15 cellular contexts compared by ENCODE assay signal in the genomic region with DNA sequence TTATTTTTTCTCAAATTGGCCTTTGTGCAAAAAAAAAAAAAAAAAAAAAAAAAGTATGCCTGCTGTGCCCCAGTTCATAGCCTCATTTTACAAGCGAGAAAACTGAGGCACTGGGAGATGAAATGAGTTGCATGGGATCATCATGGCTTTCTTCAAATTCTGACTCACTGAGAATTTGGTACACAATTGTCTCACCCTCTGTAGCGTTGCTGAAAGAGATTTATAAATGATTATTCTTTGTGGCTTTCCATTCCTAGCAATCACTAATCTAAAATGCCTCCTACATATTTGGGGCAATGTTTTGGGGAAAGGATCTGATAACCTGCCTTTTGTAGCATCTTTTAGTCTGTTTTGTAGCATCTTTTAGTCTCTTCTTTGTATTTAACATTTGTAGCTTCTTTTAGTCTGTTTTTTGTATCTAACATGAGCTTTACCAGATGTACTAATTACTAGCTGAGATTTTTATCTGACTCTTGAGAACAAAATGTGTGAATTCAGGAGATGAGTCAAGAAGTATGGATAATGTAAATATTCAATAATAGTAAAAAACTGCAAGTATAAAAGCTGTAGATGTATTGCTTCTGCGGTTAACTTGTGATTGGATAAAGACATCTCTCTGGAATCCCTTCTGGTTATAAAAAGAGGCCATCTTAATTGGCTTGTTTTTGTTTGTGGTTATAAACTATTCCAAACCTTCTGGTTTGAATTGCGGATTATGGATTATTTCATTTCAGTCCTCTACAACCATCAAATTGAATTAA.
DNase-seq lines count a peak whose midpoint lies in the region; ATAC-seq and TF ChIP-seq lines count a peak whose summit lies in the region.
"Had no signal": no experiment of that assay in that cellular context is flagged by ENCODE, and none has a peak within 500 bp of the region (broad histone marks: within the 10 kb centered on the region; RNA-seq: fewer than 3 reads in every experiment).

No MANE protein-coding gene starts in this region.

- no peak for ATAC-seq in GM21447 (IDR thresholded peaks at IDR 0.05; ENCODE audit: unreplicated experiment)
- ATAC-seq: right lobe of liver, WTC11 had no signal

- peak overlapping the region; percentile 58 for H3K27ac Mint-ChIP-seq in nephron progenitor cell
- H3K27ac Mint-ChIP-seq: WTC11 had no signal

- H3K36me3 ChIP-seq in ascending aorta (peaks cover 29 to 83% of the 10 kb centered on the region in 2 donors), BE2C (no peaks in the 10 kb centered on the region)

- intact Hi-C loops in ascending aorta (cut with DNase I), result no loop called here

- TF ChIP-seq CTCF in AG10803 (conservative IDR thresholded peaks at IDR 0.05; ENCODE audit: low read length) (no peak), ascending aorta (IDR thresholded peaks at IDR 0.05) (no peak), nephron progenitor cell (IDR thresholded peaks at IDR 0.05) (no peak), BE2C (IDR thresholded peaks at IDR 0.05; ENCODE audit: low read depth, low read length) (no peak)

- no peak overlapping the region for H3K4me3 ChIP-seq in AG10803 (ENCODE audit: low read length)
- no peak overlapping the region for H3K4me3 ChIP-seq in ascending aorta
- H3K4me3 ChIP-seq in BE2C (ENCODE audit: low read depth, low read length), result no peak overlapping the region
- H3K4me3 ChIP-seq: right lobe of liver had no signal

- peaks cover 18% of the 10 kb centered on the region for H3K4me1 Mint-ChIP-seq in nephron progenitor cell
- H3K4me1 Mint-ChIP-seq: WTC11 had no signal

- H3K36me3 Mint-ChIP-seq in nephron progenitor cell (ENCODE audit: low read depth), result peaks cover 91% of the 10 kb centered on the region
- H3K36me3 Mint-ChIP-seq: WTC11 had no signal

- H3K9me3 ChIP-seq in ascending aorta (no peaks in the 10 kb centered on the region), BE2C (no peaks in the 10 kb centered on the region)
- H3K9me3 ChIP-seq: right lobe of liver had no signal

- no peaks in the 10 kb centered on the region for H3K27me3 Mint-ChIP-seq in nephron progenitor cell (ENCODE audit: low read depth, poor library complexity)

- H3K4me1 ChIP-seq in ascending aorta (peaks cover 8 to 60% of the 10 kb centered on the region in 2 donors), BE2C (peaks cover 9% of the 10 kb centered on the region)

- peak overlapping the region; percentile 51 to 60 for H3K27ac ChIP-seq in ascending aorta
- H3K27ac ChIP-seq: right lobe of liver had no signal

- H3K27me3 ChIP-seq in ascending aorta (no peaks in the 10 kb centered on the region), BE2C (no peaks in the 10 kb centered on the region)
- H3K27me3 ChIP-seq: right lobe of liver had no signal

- H3K9me3 Mint-ChIP-seq in nephron progenitor cell, result peaks cover 4% of the 10 kb centered on the region
- H3K9me3 Mint-ChIP-seq: WTC11 had no signal

- DNase-seq in AG10803 (ENCODE audit: low read depth) (peak; percentile 85), GM04504 (ENCODE audit: low read depth) (peak; percentile 52), ascending aorta (ENCODE audit: low spot score in 2 of 2) (no peak), nephron progenitor cell (no peak), BE2C (no peak), erythroblast (lab: John Stamatoyannopoulos, UW) (no peak), T1000 (lab: John Stamatoyannopoulos, UW) (no peak)
- DNase-seq: amygdala, GOT3, NCI-H1092 treated with DMSO at 0.1 percent for 48 hours, NCI-H526, right lobe of liver, Right ventricle myocardium superior had no signal

- H3K4me3 Mint-ChIP-seq in nephron progenitor cell, result no peak overlapping the region
- H3K4me3 Mint-ChIP-seq: WTC11 had no signal

- no peak for TF ChIP-seq POLR2A in erythroblast (IDR thresholded peaks at IDR 0.05; ENCODE audit: low read length)

Comparison
In these comparisons a context has a peak if more than half of its experiments do, and no peak if none do; other contexts are left out.
1. DNase-seq: peak in AG10803 (single experiment) and GM04504 (single experiment); none in ascending aorta (0 of 2), nephron progenitor cell (single experiment), BE2C (single experiment), erythroblast (0 of 2) and T1000 (single experiment).